1 cellular context compared by ENCODE assay signal in the genomic region with DNA sequence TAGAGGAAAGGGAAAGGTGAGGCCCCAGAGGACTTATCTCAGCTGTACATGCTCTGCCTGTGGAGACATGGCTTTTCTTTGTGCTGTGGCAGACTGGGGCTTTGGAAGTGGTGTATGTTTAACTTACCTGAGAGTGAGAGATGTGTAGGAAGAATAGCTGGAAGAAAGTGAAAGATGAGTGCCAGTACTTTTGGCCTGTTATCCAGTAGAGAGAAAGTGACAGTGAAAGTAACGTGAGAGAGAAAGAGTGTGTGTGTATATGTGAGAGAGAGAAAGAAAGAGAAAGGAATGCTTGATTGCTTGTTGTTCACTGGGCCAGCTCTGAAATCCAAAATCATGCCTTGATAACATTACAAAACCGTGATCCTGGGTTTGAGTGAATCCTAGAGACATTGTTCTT.
TF ChIP-seq lines count a peak whose summit lies in the region.

No MANE protein-coding gene starts in this region.

TF ChIP-seq in H1, 55 proteins besides CTCF, POLR2A, EP300 and RAD21:
- TF ChIP-seq SP2 (IDR thresholded peaks at IDR 0.05; ENCODE audit: low read length) (no peak), TCF12 (IDR thresholded peaks at IDR 0.05; ENCODE audit: low read depth, low read length) (no peak), BRCA1 (IDR thresholded peaks at IDR 0.05; ENCODE audit: low read depth, low read length) (no peak), NRF1 (IDR thresholded peaks at IDR 0.05; ENCODE audit: low read depth, low read length) (no peak), SP4 (IDR thresholded peaks at IDR 0.05; ENCODE audit: low read length) (no peak), HDAC2 (IDR thresholded peaks at IDR 0.05; ENCODE audit: borderline replicate concordance in 1 of 2, low read depth in 2 of 2, low read length in 2 of 2) (no peak), BCL11A (IDR thresholded peaks at IDR 0.05; ENCODE audit: low read depth in 2 of 2, low read length in 2 of 2) (no peak), CHD2 (IDR thresholded peaks at IDR 0.05; ENCODE audit: low read length) (no peak), CREB1 (IDR thresholded peaks at IDR 0.05) (no peak), TAF1 (IDR thresholded peaks at IDR 0.05; ENCODE audit: low read depth, low read length) (no peak), YY1 (IDR thresholded peaks at IDR 0.05; ENCODE audit: low read depth, low read length) (no peak), EZH2 (IDR thresholded peaks at IDR 0.05; ENCODE audit: low read depth, low read length, severe bottlenecking) (no peak)
- TF ChIP-seq, protein P1, sequence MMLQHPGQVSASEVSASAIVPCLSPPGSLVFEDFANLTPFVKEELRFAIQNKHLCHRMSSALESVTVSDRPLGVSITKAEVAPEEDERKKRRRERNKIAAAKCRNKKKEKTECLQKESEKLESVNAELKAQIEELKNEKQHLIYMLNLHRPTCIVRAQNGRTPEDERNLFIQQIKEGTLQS (IDR thresholded peaks at IDR 0.05; ENCODE audit: insufficient read depth, low read depth, low read length) = no peak
- TF ChIP-seq, protein P2, sequence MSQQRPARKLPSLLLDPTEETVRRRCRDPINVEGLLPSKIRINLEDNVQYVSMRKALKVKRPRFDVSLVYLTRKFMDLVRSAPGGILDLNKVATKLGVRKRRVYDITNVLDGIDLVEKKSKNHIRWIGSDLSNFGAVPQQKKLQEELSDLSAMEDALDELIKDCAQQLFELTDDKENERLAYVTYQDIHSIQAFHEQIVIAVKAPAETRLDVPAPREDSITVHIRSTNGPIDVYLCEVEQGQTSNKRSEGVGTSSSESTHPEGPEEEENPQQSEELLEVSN (IDR thresholded peaks at IDR 0.05) = no peak
